ENCODE assay signal across 16 cellular contexts in genomic region chr6:127900935-127901334, GRCh38. TPM values are rescaled to one million over a fixed set of nuclear protein-coding genes. Genes with fewer than 3 reads are reported as not detected.
DNase-seq lines count a peak whose midpoint lies in the region; ATAC-seq, FAIRE-seq and TF ChIP-seq lines count a peak whose summit lies in the region.
"Had no signal": no experiment of that assay in that cellular context is flagged by ENCODE, and none has a peak within 500 bp of the region (broad histone marks: within the 10 kb centered on the region; RNA-seq: fewer than 3 reads in every experiment).

TSS of gene THEMIS (minus strand) at chr6:127901058. CDS start at chr6:127900932, 126 bp downstream.

- H2BK20ac ChIP-seq in H1 (ENCODE audit: low read length): no peak within 1 kb of the TSS

- H4K91ac ChIP-seq in H1 (replicated peaks; ENCODE audit: insufficient read length, low read length): no peak within 1 kb of the TSS

- no peaks in the 10 kb centered on the region for H3K23me2 ChIP-seq in H1 (ENCODE audit: low read depth, low read length)

- no peak for ATAC-seq in HG03565 (IDR thresholded peaks at IDR 0.05; ENCODE audit: unreplicated experiment)
- ATAC-seq: Panc1 had no signal

- TF ChIP-seq CTCF in H1 (IDR thresholded peaks at IDR 0.05; ENCODE audit: control extremely low read depth in 1 of 3, insufficient read depth in 1 of 3, low read depth in 1 of 3, low read length in 3 of 3): no peak

- H3K18ac ChIP-seq in H1 (ENCODE audit: extremely low read depth, low read length): no peak within 1 kb of the TSS

- 76% methylated on average over 2 of the region's 2 CpGs; no CpG with 5 or more reads in 1 of the 2 experiments for WGBS in H1 (ENCODE audit: extremely low coverage in 1 of 2, insufficient coverage in 1 of 2, insufficient read length in 1 of 2, insufficient replicate concordance in 2 of 2, low coverage in 1 of 2, low lambda C conversion rate in 2 of 2, missing lambda C conversion rate in 1 of 2), 2 experiments
- 86% methylated on average over 2 of the region's 2 CpGs for WGBS in urinary bladder

- H2AFZ ChIP-seq in H1 (ENCODE audit: low read length): no peak within 1 kb of the TSS

- H2AK5ac ChIP-seq in H1 (ENCODE audit: low read depth, low read length): no peak within 1 kb of the TSS

- H3K4me3 ChIP-seq in H1 (ENCODE audit: extremely low read depth in 1 of 4, insufficient read depth in 2 of 4, low read depth in 3 of 4, low read length in 4 of 4) (no peak within 1 kb of the TSS), urinary bladder (ENCODE audit: low read depth, low read length) (peak within 1 kb of the TSS; percentile 23)
- H3K4me3 ChIP-seq: ascending aorta had no signal

- no peak within 1 kb of the TSS for H3K56ac ChIP-seq in H1 (replicated peaks; ENCODE audit: insufficient read length, low read depth, low read length)

- no peak for TF ChIP-seq RAD21 in H1 (IDR thresholded peaks at IDR 0.05 in 1 of 2, conservative IDR thresholded peaks at IDR 0.05 in 1 of 2; ENCODE audit: low read depth in 2 of 2, low read length in 2 of 2)

- FAIRE-seq in H1 (lab: Jason Lieb, UNC): peak; percentile 48
- FAIRE-seq: A204.1 had no signal

- no peak for TF ChIP-seq EP300 in H1 (IDR thresholded peaks at IDR 0.05; ENCODE audit: borderline replicate concordance in 1 of 2, low read depth in 2 of 2, low read length in 2 of 2)

- H3K4me1 ChIP-seq in H1 (replicated peaks in 1 of 4; ENCODE audit: control insufficient read depth in 3 of 4, insufficient read depth in 4 of 4, low read length in 3 of 4) (peaks cover 0 to 3% (median 0%) of the 10 kb centered on the region in 4 experiments; a peak in 1 of 7 replicates), urinary bladder (ENCODE audit: insufficient read depth) (no peaks in the 10 kb centered on the region)
- H3K4me1 ChIP-seq: ascending aorta had no signal

- no peaks in the 10 kb centered on the region for H3K79me2 ChIP-seq in H1 (ENCODE audit: control insufficient read depth in 1 of 2, insufficient read depth in 2 of 2, low read length in 2 of 2)

- H4K5ac ChIP-seq in H1 (ENCODE audit: insufficient read length, low read depth, low read length): no peak within 1 kb of the TSS

- POLR2A ChIA-PET in H1 (lab: Charles Lee; ENCODE audit: partially characterized antibody): no interaction called here

- H3K36me3 ChIP-seq in H1 (ENCODE audit: control insufficient read depth in 2 of 4, insufficient read depth in 4 of 4, low read length in 3 of 4) (no peaks in the 10 kb centered on the region), urinary bladder (ENCODE audit: insufficient read depth) (no peaks in the 10 kb centered on the region)
- H3K36me3 ChIP-seq: ascending aorta had no signal

- no peak within 1 kb of the TSS for H3K14ac ChIP-seq in H1 (ENCODE audit: insufficient read length)

- H3K9ac ChIP-seq in H1 (replicated peaks in 1 of 4; ENCODE audit: extremely low read depth in 1 of 4, low read depth in 3 of 4, low read length in 3 of 4): no peak within 1 kb of the TSS

- H2BK120ac ChIP-seq in H1 (replicated peaks; ENCODE audit: low read depth, low read length): no peak within 1 kb of the TSS

- no peak within 1 kb of the TSS for H3K27ac ChIP-seq in H1 (ENCODE audit: low read depth, low read length)
- no peak within 1 kb of the TSS for H3K27ac ChIP-seq in urinary bladder (ENCODE audit: low read depth)
- H3K27ac ChIP-seq: ascending aorta, VCaP had no signal

- H3K27me3 ChIP-seq in H1 (replicated peaks in 1 of 4; ENCODE audit: control insufficient read depth in 3 of 4, extremely low read depth in 1 of 4, insufficient read depth in 3 of 4, low read length in 3 of 4): no peaks in the 10 kb centered on the region
- H3K27me3 ChIP-seq: ascending aorta had no signal

- H4K8ac ChIP-seq in H1 (ENCODE audit: extremely low read depth, insufficient read depth, low read length): peak within 1 kb of the TSS; percentile 48; the same call in 1 of the 2 replicates

- H2BK15ac ChIP-seq in H1 (ENCODE audit: low read length): no peak within 1 kb of the TSS

- no peaks in the 10 kb centered on the region for H4K20me1 ChIP-seq in H1 (replicated peaks in 1 of 2; ENCODE audit: control insufficient read depth in 1 of 2, insufficient read depth in 2 of 2, low read length in 2 of 2)

- no peaks in the 10 kb centered on the region for H3K9me3 ChIP-seq in H1 (ENCODE audit: insufficient read depth in 2 of 2, low read depth in 1 of 2, low read length in 1 of 2)
- H3K9me3 ChIP-seq: ascending aorta had no signal

- H3K23ac ChIP-seq in H1 (ENCODE audit: insufficient read length): no peak within 1 kb of the TSS

- no peak within 1 kb of the TSS for H2BK5ac ChIP-seq in H1 (ENCODE audit: low read depth, low read length)

- H3K4ac ChIP-seq in H1 (replicated peaks; ENCODE audit: insufficient read length, low read depth, low read length): no peak within 1 kb of the TSS

- CTCF ChIA-PET in H1 (lab: Charles Lee; ENCODE audit: partially characterized antibody): interaction anchor here (0.6 to 1.0 kb wide), 3 partner anchors 13 to 79 kb away, joined by 3 read pairs; no protein-coding TSS in a partner anchor

- TF ChIP-seq POLR2A in H1 (IDR thresholded peaks at IDR 0.05; ENCODE audit: control extremely low read depth in 1 of 2, low read depth in 2 of 2, low read length in 2 of 2): no peak

- H3K79me1 ChIP-seq in H1 (ENCODE audit: low read depth, low read length): no peaks in the 10 kb centered on the region

- DNase-seq in activated gamma-delta T cell treated with Interleukin-2 at 50 U/mL for 16 hours (peak; percentile 49), activated gamma-delta T cell (lab: John Stamatoyannopoulos, UW) (no peak), H1 (ENCODE audit: low read depth in 1 of 2, low spot score in 2 of 2) (no peak), nucleus accumbens (lab: John Stamatoyannopoulos, UW) (no peak), OCI-M1 (lab: John Stamatoyannopoulos, UW) (no peak)
- peak; percentile 22 for DNase-seq in activated CD8-positive, alpha-beta memory T cell treated with anti-CD3 and anti-CD28 coated beads, Interleukin-2, amount 50 U/mL, for 4 hours
- DNase-seq: DMS 273 treated with DMSO at 0.1 percent for 48 hours, glutamatergic neuron, NCI-H2171 treated with DMSO at 0.1 percent for 48 hours had no signal

- no peak within 1 kb of the TSS for H3K4me2 ChIP-seq in H1 (ENCODE audit: insufficient read depth in 1 of 2, low read depth in 2 of 2, low read length in 2 of 2)

- H2BK12ac ChIP-seq in H1 (ENCODE audit: low read depth, low read length): no peak within 1 kb of the TSS

TF ChIP-seq in H1, 55 proteins besides CTCF, POLR2A, EP300 and RAD21:
- TF ChIP-seq EGR1 (IDR thresholded peaks at IDR 0.05; ENCODE audit: borderline replicate concordance, low read depth, low read length) (no peak), RNF2 (IDR thresholded peaks at IDR 0.05; ENCODE audit: borderline replicate concordance, low read depth, low read length, missing control alignments, poor library complexity, severe bottlenecking) (no peak), CHD2 (IDR thresholded peaks at IDR 0.05; ENCODE audit: low read length) (no peak), SAP30 (IDR thresholded peaks at IDR 0.05; ENCODE audit: insufficient read depth, insufficient replicate concordance, low read length) (no peak), RBBP5 (IDR thresholded peaks at IDR 0.05; ENCODE audit: borderline replicate concordance, low read depth, low read length) (no peak), CREB1 (IDR thresholded peaks at IDR 0.05) (no peak), POU5F1 (IDR thresholded peaks at IDR 0.05; ENCODE audit: low read depth, low read length) (no peak), SP2 (IDR thresholded peaks at IDR 0.05; ENCODE audit: low read length) (no peak), KDM5A (IDR thresholded peaks at IDR 0.05; ENCODE audit: low read length) (no peak), JUN (IDR thresholded peaks at IDR 0.05; ENCODE audit: low read depth, low read length) (no peak), HDAC2 (IDR thresholded peaks at IDR 0.05; ENCODE audit: borderline replicate concordance in 1 of 2, low read depth in 2 of 2, low read length in 2 of 2) (no peak)

RNA-seq across cellular contexts. Expression of gene THEMIS, which starts in this region (rescaled TPM):
- total RNA-seq in H1 (2021; fragmentation: NEBNext Ultra II Directional; extraction: Animal tissue kit (Norgen Biotek cat#: 25700)): not detected in 2 replicates
- polyA plus RNA-seq in H1 (2011; rRNA removed): not detected in 2 replicates
- polyA plus RNA-seq in H1 (2011; cell fraction: cytosol; rRNA removed): not detected
- not detected for polyA plus RNA-seq in H1 (2011; cell fraction: nucleus; rRNA removed)
- polyA plus RNA-seq in H1 (2012, experiment 1 of 2): not detected in 4 replicates
- not detected for polyA plus RNA-seq in H1 (2012, experiment 2 of 2)
- not detected for polyA plus RNA-seq in H1 (2013, experiment 1 of 2)
- polyA plus RNA-seq in H1 (2013, experiment 2 of 2): not detected
- not detected in 2 replicates for polyA minus RNA-seq in H1 (2011; rRNA and poly(A)+ RNA removed)
- polyA minus RNA-seq in H1 (2011; cell fraction: cytosol; rRNA and poly(A)+ RNA removed): not detected
- polyA minus RNA-seq in H1 (2011; cell fraction: nucleus; rRNA and poly(A)+ RNA removed): not detected
- total RNA-seq in urinary bladder: 0.26 TPM
- 0.15 TPM for polyA plus RNA-seq in urinary bladder
- total RNA-seq: ascending aorta, M059J had no signal

Comparison
In these comparisons a context has a peak if more than half of its experiments do, and no peak if none do; other contexts are left out.
1. DNase-seq: peak in activated gamma-delta T cell treated with Interleukin-2 at 50 U/mL for 16 hours (single experiment) and activated CD8-positive, alpha-beta memory T cell treated with anti-CD3 and anti-CD28 coated beads, Interleukin-2, amount 50 U/mL, for 4 hours (single experiment); none in activated gamma-delta T cell (single experiment), H1 (0 of 2), nucleus accumbens (0 of 56) and OCI-M1 (single experiment).